8 cellular contexts compared by ENCODE assay signal in the genomic region with DNA sequence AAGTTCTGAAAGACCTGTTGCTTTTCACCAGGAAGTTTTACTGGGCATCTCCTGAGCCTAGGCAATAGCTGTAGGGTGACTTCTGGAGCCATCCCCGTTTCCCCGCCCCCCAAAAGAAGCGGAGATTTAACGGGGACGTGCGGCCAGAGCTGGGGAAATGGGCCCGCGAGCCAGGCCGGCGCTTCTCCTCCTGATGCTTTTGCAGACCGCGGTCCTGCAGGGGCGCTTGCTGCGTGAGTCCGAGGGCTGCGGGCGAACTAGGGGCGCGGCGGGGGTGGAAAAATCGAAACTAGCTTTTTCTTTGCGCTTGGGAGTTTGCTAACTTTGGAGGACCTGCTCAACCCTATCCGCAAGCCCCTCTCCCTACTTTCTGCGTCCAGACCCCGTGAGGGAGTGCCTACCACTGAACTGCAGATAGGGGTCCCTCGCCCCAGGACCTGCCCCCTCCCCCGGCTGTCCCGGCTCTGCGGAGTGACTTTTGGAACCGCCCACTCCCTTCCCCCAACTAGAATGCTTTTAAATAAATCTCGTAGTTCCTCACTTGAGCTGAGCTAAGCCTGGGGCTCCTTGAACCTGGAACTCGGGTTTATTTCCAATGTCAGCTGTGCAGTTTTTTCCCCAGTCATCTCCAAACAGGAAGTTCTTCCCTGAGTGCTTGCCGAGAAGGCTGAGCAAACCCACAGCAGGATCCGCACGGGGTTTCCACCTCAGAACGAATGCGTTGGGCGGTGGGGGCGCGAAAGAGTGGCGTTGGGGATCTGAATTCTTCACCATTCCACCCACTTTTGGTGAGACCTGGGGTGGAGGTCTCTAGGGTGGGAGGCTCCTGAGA. TPM values are rescaled to one million over a fixed set of nuclear protein-coding genes. Genes with fewer than 3 reads are reported as not detected.
DNase-seq lines count a peak whose midpoint lies in the region; ATAC-seq and TF ChIP-seq lines count a peak whose summit lies in the region.

A gene with protein sequence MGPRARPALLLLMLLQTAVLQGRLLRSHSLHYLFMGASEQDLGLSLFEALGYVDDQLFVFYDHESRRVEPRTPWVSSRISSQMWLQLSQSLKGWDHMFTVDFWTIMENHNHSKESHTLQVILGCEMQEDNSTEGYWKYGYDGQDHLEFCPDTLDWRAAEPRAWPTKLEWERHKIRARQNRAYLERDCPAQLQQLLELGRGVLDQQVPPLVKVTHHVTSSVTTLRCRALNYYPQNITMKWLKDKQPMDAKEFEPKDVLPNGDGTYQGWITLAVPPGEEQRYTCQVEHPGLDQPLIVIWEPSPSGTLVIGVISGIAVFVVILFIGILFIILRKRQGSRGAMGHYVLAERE (plus strand): TSS at position 146 of the 832 bp plus-strand sequence. CDS start 12 bp downstream, at position 158.

- H3K36me3 ChIP-seq in thoracic aorta: peaks cover under 1% of the 10 kb centered on the region

- ATAC-seq in thoracic aorta (ENCODE audit: insufficient number of reproducible peaks, low FRiP score, low read depth): peak; percentile 23
- ATAC-seq in GM19328 (IDR thresholded peaks at IDR 0.05; ENCODE audit: unreplicated experiment): no peak

- peak within 1 kb of the TSS; percentile 55 for H3K4me3 ChIP-seq in LNCaP clone FGC (ENCODE audit: low read depth, low read length)
- H3K4me3 ChIP-seq in epithelial cell of proximal tubule (ENCODE audit: low read depth, low read length): peak within 1 kb of the TSS; percentile 84
- peak within 1 kb of the TSS; percentile 82 for H3K4me3 ChIP-seq in mononuclear cell (ENCODE audit: low read length)
- H3K4me3 ChIP-seq in thoracic aorta: peak within 1 kb of the TSS; percentile 98

- H3K27me3 ChIP-seq in mononuclear cell (ENCODE audit: insufficient read depth, low read length) (no peaks in the 10 kb centered on the region), thoracic aorta (replicated peaks; ENCODE audit: insufficient read depth) (no peaks in the 10 kb centered on the region)

- DNase-seq in DMS53 (lab: John Stamatoyannopoulos, UW): peak; percentile 85
- no peak for DNase-seq in LNCaP clone FGC (ENCODE audit: low read depth)
- peak; percentile 23 for DNase-seq in activated T-cell treated with anti-CD3 and anti-CD28 coated beads for 1 hour (ENCODE audit: low read depth)
- DNase-seq in epithelial cell of proximal tubule (ENCODE audit: low read depth): no peak
- no peak for DNase-seq in thoracic aorta (ENCODE audit: low spot score)
- no peak for DNase-seq in HuH-7.5 (ENCODE audit: low spot score)

- H3K27ac ChIP-seq in thoracic aorta: peak within 1 kb of the TSS; percentile 84 to 88

- TF ChIP-seq CTCF in LNCaP clone FGC (IDR thresholded peaks at IDR 0.05; ENCODE audit: control insufficient read depth, extremely low read depth, insufficient read depth) (no peak), epithelial cell of proximal tubule (conservative IDR thresholded peaks at IDR 0.05; ENCODE audit: low read depth, low read length) (peak; percentile 4), thoracic aorta (IDR thresholded peaks at IDR 0.05) (peak; percentile 24)

- H3K4me1 ChIP-seq in mononuclear cell (ENCODE audit: insufficient read depth, low read length) (peaks cover 38% of the 10 kb centered on the region), thoracic aorta (ENCODE audit: control insufficient read depth in 1 of 2, low read depth in 2 of 2) (peaks cover 9 to 10% of the 10 kb centered on the region in 2 donors)

- no peaks in the 10 kb centered on the region for H3K9me3 ChIP-seq in mononuclear cell (ENCODE audit: low read depth, low read length)
- no peaks in the 10 kb centered on the region for H3K9me3 ChIP-seq in thoracic aorta

RNA-seq across cellular contexts. Expression of the gene that starts here (rescaled TPM):
- total RNA-seq in epithelial cell of proximal tubule (5.1 and 5.3 TPM in 2 replicates), mononuclear cell (1.5 TPM), thoracic aorta (10 to 100 TPM in 1 of 2 donors, 1 to 10 TPM in 1; 8.7 to 10.1 TPM)

Comparison
In these comparisons a context has a peak if more than half of its experiments do, and no peak if none do; other contexts are left out.
1. DNase-seq: peak in DMS53 (single experiment) and activated T-cell treated with anti-CD3 and anti-CD28 coated beads for 1 hour (single experiment); none in LNCaP clone FGC (single experiment), epithelial cell of proximal tubule (single experiment), thoracic aorta (single experiment) and HuH-7.5 (single experiment).
2. Peak in every context shown above with its lines, with median percentiles within 50 percentile points of each other: H3K4me3 ChIP-seq.